Comparison of ENCODE assay signal across 8 cellular contexts in genomic region chr20:32203556-32204484, GRCh38. TPM values are rescaled to one million over a fixed set of nuclear protein-coding genes. Genes with fewer than 3 reads are reported as not detected.
DNase-seq lines count a peak whose midpoint lies in the region; ATAC-seq and TF ChIP-seq lines count a peak whose summit lies in the region.

No MANE protein-coding gene starts in this region.

- H3K27me3 ChIP-seq in HL-60 (ENCODE audit: insufficient read depth, poor library complexity, severe bottlenecking) (no peaks in the 10 kb centered on the region), gastroesophageal sphincter (no peaks in the 10 kb centered on the region), BE2C (no peaks in the 10 kb centered on the region)

- H3K27ac ChIP-seq in HL-60 (replicated peaks) (peak overlapping the region; percentile 89), gastroesophageal sphincter (peak overlapping the region; percentile 61 to 94 (median 90))

- no peak for TF ChIP-seq POLR2A in gastroesophageal sphincter (IDR thresholded peaks at IDR 0.05)

- no peaks in the 10 kb centered on the region for H3K9me3 Mint-ChIP-seq in activated CD4-positive, alpha-beta memory T cell treated with anti-CD3 and anti-CD28 coated beads, Interleukin-2, amount 10 ng/mL, durations not matched to agents 7 days and 5 days

- WGBS in gastroesophageal sphincter (ENCODE audit: low coverage in 1 of 2), 2 donors: 32 to 33% methylated on average over 7 to 8 of the region's 11 CpGs

- H3K4me3 ChIP-seq in HL-60 (replicated peaks; ENCODE audit: insufficient read depth, low read length): peak overlapping the region; percentile 32
- no peak overlapping the region for H3K4me3 ChIP-seq in gastroesophageal sphincter
- no peak overlapping the region for H3K4me3 ChIP-seq in BE2C (ENCODE audit: low read depth, low read length)

- H3K36me3 ChIP-seq in gastroesophageal sphincter (peaks cover 0 to 34% of the 10 kb centered on the region in 2 donors), BE2C (peaks cover 44% of the 10 kb centered on the region)

- H3K27me3 Mint-ChIP-seq in activated CD4-positive, alpha-beta memory T cell treated with anti-CD3 and anti-CD28 coated beads, Interleukin-2, amount 10 ng/mL, durations not matched to agents 7 days and 5 days: no peaks in the 10 kb centered on the region

- DNase-seq in HL-60 (ENCODE audit: low read depth in 1 of 2, low spot score in 1 of 2) (no peak), NCI-H2171 (lab: John Stamatoyannopoulos, UW) (no peak), NCI-H2196 (lab: John Stamatoyannopoulos, UW; ENCODE audit: unreplicated experiment) (no peak), NCI-H1694 treated with DMSO at 0.1 percent for 48 hours (lab: John Stamatoyannopoulos, UW) (no peak), BE2C (no peak)
- no peak for DNase-seq in activated CD4-positive, alpha-beta memory T cell treated with anti-CD3 and anti-CD28 coated beads, Interleukin-2, amount 10 ng/mL, durations not matched to agents 7 days and 5 days
- DNase-seq in stimulated activated CD4-positive, alpha-beta T cell treated with anti-CD3 and anti-CD28 coated beads, Interleukin-2, amount 100 ng/mL, for 24 hours: peak; percentile 74 to 84

- H3K9me3 ChIP-seq in gastroesophageal sphincter (no peaks in the 10 kb centered on the region), BE2C (no peaks in the 10 kb centered on the region)

- POLR2A ChIA-PET in activated CD4-positive, alpha-beta memory T cell treated with anti-CD3 and anti-CD28 coated beads, Interleukin-2, amount 10 ng/mL, durations not matched to agents 7 days and 5 days (lab: Charles Lee): interaction anchor here (0.9 to 2.8 kb wide), 5 partner anchors 28 to 156 kb away, joined by 3 to 9 read pairs (median 3); no protein-coding TSS in a partner anchor

- H3K27ac Mint-ChIP-seq in activated CD4-positive, alpha-beta memory T cell treated with anti-CD3 and anti-CD28 coated beads, Interleukin-2, amount 10 ng/mL, durations not matched to agents 7 days and 5 days: peak overlapping the region; percentile 88

- CTCF ChIA-PET in activated CD4-positive, alpha-beta memory T cell treated with anti-CD3 and anti-CD28 coated beads, Interleukin-2, amount 10 ng/mL, durations not matched to agents 7 days and 5 days (lab: Charles Lee): interaction anchor here (1.5 kb wide), 1 partner anchor 156 kb away, joined by 3 read pairs; no protein-coding TSS in a partner anchor

- TF ChIP-seq CTCF in HL-60 (IDR thresholded peaks at IDR 0.05; ENCODE audit: insufficient read depth, low read length) (no peak), gastroesophageal sphincter (IDR thresholded peaks at IDR 0.05) (no peak), BE2C (IDR thresholded peaks at IDR 0.05; ENCODE audit: low read depth, low read length) (no peak)

- H3K36me3 Mint-ChIP-seq in activated CD4-positive, alpha-beta memory T cell treated with anti-CD3 and anti-CD28 coated beads, Interleukin-2, amount 10 ng/mL, durations not matched to agents 7 days and 5 days (ENCODE audit: low read depth): peaks cover 52% of the 10 kb centered on the region

- H3K4me1 Mint-ChIP-seq in activated CD4-positive, alpha-beta memory T cell treated with anti-CD3 and anti-CD28 coated beads, Interleukin-2, amount 10 ng/mL, durations not matched to agents 7 days and 5 days: peaks cover 71% of the 10 kb centered on the region

- peak overlapping the region; percentile 51 for H3K4me3 Mint-ChIP-seq in activated CD4-positive, alpha-beta memory T cell treated with anti-CD3 and anti-CD28 coated beads, Interleukin-2, amount 10 ng/mL, durations not matched to agents 7 days and 5 days

- H3K4me1 ChIP-seq in gastroesophageal sphincter (peaks cover 16 to 68% (median 38%) of the 10 kb centered on the region in 3 donors), BE2C (peaks cover 6% of the 10 kb centered on the region; the same call in 1 of the 2 replicates)

- TF ChIP-seq EP300 in gastroesophageal sphincter (IDR thresholded peaks at IDR 0.05): no peak

- no peak for ATAC-seq in gastroesophageal sphincter

RNA-seq across cellular contexts. Expression of gene PLAGL2, which starts 3.7 kb away (rescaled TPM):
- total RNA-seq in activated CD4-positive, alpha-beta memory T cell treated with anti-CD3 and anti-CD28 coated beads, Interleukin-2, amount 10 ng/mL, durations not matched to agents 7 days and 5 days: 10 to 100 TPM; 27.9 to 28.9 TPM
- total RNA-seq in gastroesophageal sphincter: 10 to 100 TPM in 1 of 4 donors, 1 to 10 TPM in 3; 5.8 to 11.0 (median 6.1) TPM
- polyA plus RNA-seq in BE2C (2012; ENCODE audit: insufficient read depth, insufficient read length, low read depth): 15.5 TPM

RNA-seq across cellular contexts. Expression of gene POFUT1, which starts 3.9 kb away (rescaled TPM):
- 10 to 100 TPM; 21.5 to 23.2 TPM for total RNA-seq in activated CD4-positive, alpha-beta memory T cell treated with anti-CD3 and anti-CD28 coated beads, Interleukin-2, amount 10 ng/mL, durations not matched to agents 7 days and 5 days
- total RNA-seq in gastroesophageal sphincter: 10 to 100 TPM; 28.8 to 42.4 (median 33.5) TPM
- 18.2 TPM for polyA plus RNA-seq in BE2C (2012; ENCODE audit: insufficient read depth, insufficient read length, low read depth)

Comparison
In these comparisons a context has a peak if more than half of its experiments do, and no peak if none do; other contexts are left out.
1. DNase-seq: peak in stimulated activated CD4-positive, alpha-beta T cell treated with anti-CD3 and anti-CD28 coated beads, Interleukin-2, amount 100 ng/mL, for 24 hours (2 of 2); none in HL-60 (0 of 2), activated CD4-positive, alpha-beta memory T cell treated with anti-CD3 and anti-CD28 coated beads, Interleukin-2, amount 10 ng/mL, durations not matched to agents 7 days and 5 days (single experiment), NCI-H2171 (single experiment), NCI-H2196 (single experiment), NCI-H1694 treated with DMSO at 0.1 percent for 48 hours (single experiment) and BE2C (single experiment).